Comparison of ENCODE assay signal across 22 cellular contexts in the genomic region with DNA sequence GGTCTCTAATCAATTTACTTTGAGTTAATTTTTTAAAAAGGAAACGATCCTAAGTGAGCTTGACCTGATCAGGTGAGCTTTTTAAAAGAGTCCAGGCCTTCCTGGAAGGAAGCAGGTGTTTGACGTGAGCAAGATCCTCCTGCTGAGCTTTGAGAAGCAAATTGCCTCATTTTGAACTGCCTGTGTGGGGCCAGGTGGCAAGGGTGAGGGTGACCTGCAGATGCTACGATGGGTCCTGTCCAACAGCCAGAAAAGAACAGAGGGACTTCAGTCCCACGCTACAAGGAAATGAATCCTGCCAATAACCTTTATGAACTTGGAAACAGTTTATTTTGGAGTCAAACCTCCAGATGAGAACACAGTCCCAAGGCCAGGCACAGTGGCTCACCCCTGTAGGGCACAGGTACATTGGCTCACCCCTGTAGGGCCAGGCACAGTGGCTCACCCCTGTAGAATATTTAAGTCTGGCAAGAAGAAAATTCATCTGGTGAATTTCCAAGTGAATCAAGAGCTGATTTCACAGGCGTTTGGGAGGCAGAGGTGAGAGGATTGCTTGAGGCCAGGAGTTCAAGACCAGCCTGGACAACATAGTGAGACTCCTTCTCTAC.
"Had no signal": no experiment of that assay in that cellular context is flagged by ENCODE, and none has a peak within 500 bp of the region (broad histone marks: within the 10 kb centered on the region; RNA-seq: fewer than 3 reads in every experiment).

No MANE protein-coding gene starts in this region.

- ATAC-seq: K562, SK-N-SH treated with all-trans-retinoic acid at 6 μM for 48 hours had no signal

- H3K27me3 Mint-ChIP-seq: IgD-negative memory B cell had no signal

- H3K4me3 Mint-ChIP-seq: IgD-negative memory B cell had no signal

- DNase-seq: Kasumi-1, MM.1S, NCI-H1092 treated with DMSO at 0.1 percent for 48 hours, NCI-H1436, NCI-H187, NCI-H2029, NCI-H2081 treated with DMSO at 0.1 percent for 48 hours, NCI-H2171, NCI-H226, NCI-H446, NCI-H510A, NCI-H524 treated with DMSO at 0.1 percent for 48 hours, NCI-H69, NCI-H774, PC-9, Peyer's patch, SHP77 treated with DMSO at 0.1 percent for 48 hours, SJCRH30 had no signal

- H3K36me3 ChIP-seq: Peyer's patch, SJCRH30 had no signal

- H3K4me1 Mint-ChIP-seq: IgD-negative memory B cell had no signal

- H3K9me3 Mint-ChIP-seq: IgD-negative memory B cell had no signal

- H3K4me1 ChIP-seq: Peyer's patch, SJCRH30 had no signal

- H3K27ac ChIP-seq: KMS-11, PC-9, Peyer's patch, SJCRH30 had no signal

- H3K9me3 ChIP-seq: Peyer's patch, SJCRH30 had no signal

- H3K36me3 Mint-ChIP-seq: IgD-negative memory B cell had no signal

- H3K27ac Mint-ChIP-seq: IgD-negative memory B cell had no signal

- H3K4me3 ChIP-seq: K562, PC-9, Peyer's patch, SJCRH30 had no signal
